Comparison of ENCODE assay signal across 8 cellular contexts in the genomic region with DNA sequence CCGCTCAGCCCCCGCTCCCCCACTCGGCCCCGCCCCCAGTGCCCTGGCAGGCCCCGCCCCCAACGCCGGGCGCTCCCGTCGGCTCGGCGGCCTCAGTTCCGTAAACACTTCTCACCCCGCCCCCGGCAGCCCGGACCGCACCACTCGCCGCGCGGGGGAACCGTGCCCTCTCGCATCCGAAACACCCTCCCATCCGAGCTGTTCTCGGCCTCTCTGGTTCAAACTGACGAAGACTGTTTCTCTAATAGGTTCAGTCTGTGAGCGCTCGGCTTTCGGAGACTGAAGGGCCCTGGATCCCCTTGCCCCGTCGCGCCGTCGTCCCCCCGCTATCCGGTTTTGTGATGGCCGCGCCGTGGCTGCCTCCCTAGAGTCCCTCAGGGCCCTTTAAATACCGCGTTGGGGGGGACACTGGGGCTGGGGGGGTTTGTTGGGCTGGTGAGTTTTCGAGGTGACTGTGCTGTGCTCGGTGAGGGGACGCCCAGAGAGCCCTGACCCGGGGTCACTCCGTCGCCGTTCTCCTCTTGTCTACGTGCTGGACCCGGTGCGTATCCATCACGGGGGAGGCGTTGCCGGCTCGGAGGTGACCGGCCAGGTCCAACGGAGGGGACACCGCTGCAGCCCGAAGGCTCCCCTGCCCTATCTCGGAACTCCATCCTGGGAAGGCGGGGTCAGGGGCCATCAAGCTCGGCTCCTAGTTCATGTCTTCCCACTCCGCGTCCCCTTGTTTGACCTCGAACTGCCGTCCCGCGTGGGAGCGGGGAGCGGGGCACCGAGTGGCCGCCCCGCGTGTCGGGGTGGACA. TPM values are rescaled to one million over a fixed set of nuclear protein-coding genes. Genes with fewer than 3 reads are reported as not detected.
DNase-seq lines count a peak whose midpoint lies in the region; ATAC-seq and TF ChIP-seq lines count a peak whose summit lies in the region.

A gene (plus strand): TSS at position 333 of the 801 bp plus-strand sequence. CDS start 8,343 bp downstream, outside the sequence.

- DNase-seq in DMS153 treated with DMSO at 0.1 percent for 48 hours (lab: John Stamatoyannopoulos, UW; ENCODE audit: unreplicated experiment) (peak; percentile 44), RWPE1 (ENCODE audit: low spot score) (peak; percentile 81), fibroblast of peridontal ligament (ENCODE audit: extremely low read depth) (peak; percentile 73)
- DNase-seq in activated effector memory CD4-positive, alpha-beta T cell treated with Interleukin-2 at 50 U/mL for 16 hours = peak; percentile 88
- peak; percentile 92 for DNase-seq in natural killer cell treated with Interleukin-12 subunit alpha and Interleukin-12 subunit beta and Interleukin-15 and Interleukin-18, amount 100 ng/mL, for 72 hours (ENCODE audit: low spot score)
- DNase-seq in stimulated activated naive CD4-positive, alpha-beta T cell (lab: John Stamatoyannopoulos, UW) = peak; percentile 87 to 97 (median 90)

- POLR2A ChIA-PET in RWPE1 (lab: Yijun Ruan, JAX; ENCODE audit: low non-redundant PET) = no interaction called here

- H3K4me1 Mint-ChIP-seq in natural killer cell treated with Interleukin-12 subunit alpha and Interleukin-12 subunit beta and Interleukin-15 and Interleukin-18, amount 100 ng/mL, for 72 hours (ENCODE audit: low read depth in 2 of 2) = peaks cover 29 to 32% of the 10 kb centered on the region in 2 donors

- no peaks in the 10 kb centered on the region for H3K36me3 Mint-ChIP-seq in natural killer cell treated with Interleukin-12 subunit alpha and Interleukin-12 subunit beta and Interleukin-15 and Interleukin-18, amount 100 ng/mL, for 72 hours

- H3K4me1 ChIP-seq in KMS-11 (ENCODE audit: low read depth, poor library complexity, severe bottlenecking) = peaks cover 13% of the 10 kb centered on the region

- H3K79me2 ChIP-seq in KMS-11 (ENCODE audit: insufficient read depth, low read depth) = no peaks in the 10 kb centered on the region

- H4K20me1 ChIP-seq in KMS-11 (ENCODE audit: insufficient read depth) = no peaks in the 10 kb centered on the region

- H3K4me3 Mint-ChIP-seq in natural killer cell treated with Interleukin-12 subunit alpha and Interleukin-12 subunit beta and Interleukin-15 and Interleukin-18, amount 100 ng/mL, for 72 hours = peak within 1 kb of the TSS; percentile 94

- H3K4me2 ChIP-seq in KMS-11 = peak within 1 kb of the TSS; percentile 68

- H3K27ac Mint-ChIP-seq in natural killer cell treated with Interleukin-12 subunit alpha and Interleukin-12 subunit beta and Interleukin-15 and Interleukin-18, amount 100 ng/mL, for 72 hours = peak within 1 kb of the TSS; percentile 92 to 98

- H3K27me3 Mint-ChIP-seq in natural killer cell treated with Interleukin-12 subunit alpha and Interleukin-12 subunit beta and Interleukin-15 and Interleukin-18, amount 100 ng/mL, for 72 hours = no peaks in the 10 kb centered on the region

- peak within 1 kb of the TSS; percentile 73 for H3K27ac ChIP-seq in KMS-11
- H3K27ac ChIP-seq in RWPE1 = peak within 1 kb of the TSS; percentile 94

- peak; percentile 64 for ATAC-seq in GM21737 (IDR thresholded peaks at IDR 0.05; ENCODE audit: unreplicated experiment)
- ATAC-seq in natural killer cell treated with Interleukin-12 subunit alpha and Interleukin-12 subunit beta and Interleukin-15 and Interleukin-18, amount 100 ng/mL, for 72 hours = peak; percentile 93 to 95

- no peaks in the 10 kb centered on the region for H3K27me3 ChIP-seq in KMS-11 (ENCODE audit: insufficient read depth, low read depth)

- CTCF ChIA-PET in RWPE1 (lab: Yijun Ruan, JAX) = interaction anchor here (0.6 kb wide), 3 partner anchors 20 to 676 kb away, joined by 3 read pairs; no protein-coding TSS in a partner anchor

- no peak within 1 kb of the TSS for H3K4me3 ChIP-seq in KMS-11 (IDR thresholded peaks at IDR 0.05; ENCODE audit: insufficient read depth, low read depth, low read length)

- peak within 1 kb of the TSS; percentile 83 for H2AFZ ChIP-seq in KMS-11 (ENCODE audit: low read depth)

- H3K9ac ChIP-seq in KMS-11 = peak within 1 kb of the TSS; percentile 93

- H3K36me3 ChIP-seq in KMS-11 (ENCODE audit: insufficient read depth) = no peaks in the 10 kb centered on the region

- H3K9me3 Mint-ChIP-seq in natural killer cell treated with Interleukin-12 subunit alpha and Interleukin-12 subunit beta and Interleukin-15 and Interleukin-18, amount 100 ng/mL, for 72 hours = no peaks in the 10 kb centered on the region

- TF ChIP-seq CTCF in KMS-11 (conservative IDR thresholded peaks at IDR 0.05; ENCODE audit: low read depth, low read length) (no peak), RWPE1 (conservative IDR thresholded peaks at IDR 0.05; ENCODE audit: low read depth) (no peak)

RNA-seq across cellular contexts. Expression of the gene that starts here (rescaled TPM):
- 1 to 10 TPM; 3.5 to 5.8 TPM for total RNA-seq in natural killer cell treated with Interleukin-12 subunit alpha and Interleukin-12 subunit beta and Interleukin-15 and Interleukin-18, amount 100 ng/mL, for 72 hours
